8 cellular contexts compared by ENCODE assay signal in genomic region chr5:140564196-140565023, GRCh38. TPM values are rescaled to one million over a fixed set of nuclear protein-coding genes. Genes with fewer than 3 reads are reported as not detected.
A peak's percentile ranks its signal among the peaks of the same experiment; 100 is the strongest.
DNase-seq lines count a peak whose midpoint lies in the region; ATAC-seq and TF ChIP-seq lines count a peak whose summit lies in the region.

A gene with protein sequence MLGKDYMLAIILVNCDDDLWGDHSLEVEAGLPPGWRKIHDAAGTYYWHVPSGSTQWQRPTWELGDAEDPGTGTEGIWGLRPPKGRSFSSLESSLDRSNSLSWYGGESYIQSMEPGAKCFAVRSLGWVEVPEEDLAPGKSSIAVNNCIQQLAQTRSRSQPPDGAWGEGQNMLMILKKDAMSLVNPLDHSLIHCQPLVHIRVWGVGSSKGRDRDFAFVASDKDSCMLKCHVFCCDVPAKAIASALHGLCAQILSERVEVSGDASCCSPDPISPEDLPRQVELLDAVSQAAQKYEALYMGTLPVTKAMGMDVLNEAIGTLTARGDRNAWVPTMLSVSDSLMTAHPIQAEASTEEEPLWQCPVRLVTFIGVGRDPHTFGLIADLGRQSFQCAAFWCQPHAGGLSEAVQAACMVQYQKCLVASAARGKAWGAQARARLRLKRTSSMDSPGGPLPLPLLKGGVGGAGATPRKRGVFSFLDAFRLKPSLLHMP (minus strand): TSS chr5:140564598. CDS start chr5:140564245, 353 bp downstream.
SLC35A4 (plus strand) TSS chr5:140564828; CDS start chr5:140567170, 2,342 bp downstream.

- no peaks in the 10 kb centered on the region for H3K9me3 ChIP-seq in CD4-positive, alpha-beta T cell (ENCODE audit: control insufficient read depth, low read length)
- H3K9me3 ChIP-seq in ectodermal cell (ENCODE audit: control insufficient read depth, low read length) (no peaks in the 10 kb centered on the region), lower lobe of right lung (no peaks in the 10 kb centered on the region)

- peak; percentile 92 to 98 (median 94) for DNase-seq in CD4-positive, alpha-beta T cell
- DNase-seq in HPDE6-E6E7 (ENCODE audit: extremely low spot score) (peak; percentile 94), NK-92 (lab: John Stamatoyannopoulos, UW; ENCODE audit: unreplicated experiment) (peak; percentile 94), lower lobe of right lung (peak; percentile 97)
- peak; percentile 89 to 90 for DNase-seq in activated CD8-positive, alpha-beta memory T cell treated with anti-CD3 and anti-CD28 coated beads for 1 hour (ENCODE audit: extremely low read depth in 1 of 2, low read depth in 1 of 2)
- peak; percentile 89 to 95 (median 94) for DNase-seq in stimulated activated CD4-positive, alpha-beta T cell treated with anti-CD3 and anti-CD28 coated beads, TNF-alpha, amount 100 ng/mL, for 24 hours (ENCODE audit: low read depth in 3 of 3)

- POLR2A ChIA-PET in CD4-positive, alpha-beta T cell (lab: Charles Lee), result interaction anchor here (0.8 to 8.9 kb wide), 11 partner anchors 12 to 163 kb away, joined by 3 to 87 read pairs (median 6); partner anchors contain the start of genes ANKHD1, CD14, EIF4EBP3 and IK

- TF ChIP-seq CTCF in CD4-positive, alpha-beta T cell (IDR thresholded peaks at IDR 0.05), result no peak
- TF ChIP-seq CTCF in lower lobe of right lung (IDR thresholded peaks at IDR 0.05), result no peak

- peaks cover 13% of the 10 kb centered on the region for H3K4me1 ChIP-seq in ectodermal cell (ENCODE audit: control insufficient read depth, insufficient read depth, low read length)
- H3K4me1 ChIP-seq in lower lobe of right lung, result peaks cover 67% of the 10 kb centered on the region

- H3K9me3 Mint-ChIP-seq in CD4-positive, alpha-beta T cell, result no peaks in the 10 kb centered on the region

- intact Hi-C loops in CD4-positive, alpha-beta T cell (cut with DNase I, micrococcal nuclease), result loop anchor here (1.0 to 10.0 kb wide), 10 partner anchors 16 to 457 kb away; partner anchors contain the start of genes TMCO6 (in 2 of the 2), CYSTM1 (in 1 of the 2), EIF4EBP3 (in 1 of the 2) and PFDN1 (in 1 of the 2)
- intact Hi-C loops in lower lobe of right lung (cut with DNase I), result loop anchor here (10.0 kb wide), 1 partner anchor 70 kb away; the partner anchor contains the start of genes CD14 and TMCO6

- H3K4me1 Mint-ChIP-seq in CD4-positive, alpha-beta T cell (ENCODE audit: low read depth), result peaks cover 59% of the 10 kb centered on the region

- peak within 1 kb of the TSS; percentile 89 for H3K27ac ChIP-seq in CD4-positive, alpha-beta T cell (ENCODE audit: low read depth, low read length)
- H3K27ac ChIP-seq in ectodermal cell (ENCODE audit: insufficient read depth, low read depth, low read length, poor library complexity, severe bottlenecking), result peak within 1 kb of the TSS; percentile 71
- H3K27ac ChIP-seq in lower lobe of right lung, result peak within 1 kb of the TSS; percentile 96

- no peaks in the 10 kb centered on the region for H3K27me3 Mint-ChIP-seq in CD4-positive, alpha-beta T cell

- H3K4me3 ChIP-seq in ectodermal cell (ENCODE audit: insufficient read depth, low read depth, low read length) (peak within 1 kb of the TSS; percentile 89), lower lobe of right lung (peak within 1 kb of the TSS; percentile 72)

- H3K36me3 ChIP-seq in ectodermal cell (ENCODE audit: control insufficient read depth, insufficient read depth, low read length) (peaks cover 15% of the 10 kb centered on the region), lower lobe of right lung (peaks cover 55% of the 10 kb centered on the region)

- peak within 1 kb of the TSS; percentile 94 for H3K27ac Mint-ChIP-seq in CD4-positive, alpha-beta T cell

- ATAC-seq in CD4-positive, alpha-beta T cell (ENCODE audit: poor library complexity), result peak; percentile 87
- ATAC-seq in GM19455 (IDR thresholded peaks at IDR 0.05; ENCODE audit: unreplicated experiment) (peak; percentile 88), lower lobe of right lung (peak; percentile 94 to 96)

- CTCF ChIA-PET in CD4-positive, alpha-beta T cell (lab: Charles Lee), result interaction anchor here (0.9 to 1.3 kb wide), 3 partner anchors 17 to 74 kb away, joined by 3 to 10 read pairs (median 6); partner anchors contain the start of genes EIF4EBP3 and TMCO6

- peak within 1 kb of the TSS; percentile 94 for H3K4me3 Mint-ChIP-seq in CD4-positive, alpha-beta T cell

- WGBS in ectodermal cell, 2 experiments, result 0% methylated on average over 74 of the region's 74 CpGs

- peaks cover 64% of the 10 kb centered on the region for H3K36me3 Mint-ChIP-seq in CD4-positive, alpha-beta T cell (ENCODE audit: low read depth)

- no peaks in the 10 kb centered on the region for H3K27me3 ChIP-seq in CD4-positive, alpha-beta T cell (ENCODE audit: control insufficient read depth, insufficient read depth, low read length)
- H3K27me3 ChIP-seq in ectodermal cell (ENCODE audit: control insufficient read depth, insufficient read depth, low read length, poor library complexity, severe bottlenecking), result no peaks in the 10 kb centered on the region
- H3K27me3 ChIP-seq in lower lobe of right lung (ENCODE audit: low read depth), result no peaks in the 10 kb centered on the region

RNA-seq across cellular contexts. Expression of the first gene that starts in this region (rescaled TPM):
- 10 to 100 TPM; 56.6 to 61.5 TPM for total RNA-seq in CD4-positive, alpha-beta T cell
- 34.9 TPM for polyA plus RNA-seq in ectodermal cell (2013, experiment 1 of 4)
- 32.8 TPM for polyA plus RNA-seq in ectodermal cell (2013, experiment 2 of 4)
- polyA plus RNA-seq in ectodermal cell (2013, experiment 3 of 4), result 26.0 TPM
- polyA plus RNA-seq in ectodermal cell (2013, experiment 4 of 4), result 33.4 TPM
- total RNA-seq in lower lobe of right lung, result 25.1 TPM

RNA-seq across cellular contexts. Expression of gene SLC35A4, which starts in this region (rescaled TPM):
- 10 to 100 TPM; 16.9 to 17.8 TPM for total RNA-seq in CD4-positive, alpha-beta T cell
- 81.5 TPM for polyA plus RNA-seq in ectodermal cell (2013, experiment 1 of 4)
- 86.6 TPM for polyA plus RNA-seq in ectodermal cell (2013, experiment 2 of 4)
- 56.4 TPM for polyA plus RNA-seq in ectodermal cell (2013, experiment 3 of 4)
- polyA plus RNA-seq in ectodermal cell (2013, experiment 4 of 4), result 60.5 TPM
- total RNA-seq in lower lobe of right lung, result 71.8 TPM

Comparison
In these comparisons a context has a peak if more than half of its experiments do, and no peak if none do; other contexts are left out.
1. Peak in every context shown above with its lines: DNase-seq, ATAC-seq, H3K4me3 ChIP-seq and H3K27ac ChIP-seq.